1 cellular context compared by ENCODE assay signal in the genomic region with DNA sequence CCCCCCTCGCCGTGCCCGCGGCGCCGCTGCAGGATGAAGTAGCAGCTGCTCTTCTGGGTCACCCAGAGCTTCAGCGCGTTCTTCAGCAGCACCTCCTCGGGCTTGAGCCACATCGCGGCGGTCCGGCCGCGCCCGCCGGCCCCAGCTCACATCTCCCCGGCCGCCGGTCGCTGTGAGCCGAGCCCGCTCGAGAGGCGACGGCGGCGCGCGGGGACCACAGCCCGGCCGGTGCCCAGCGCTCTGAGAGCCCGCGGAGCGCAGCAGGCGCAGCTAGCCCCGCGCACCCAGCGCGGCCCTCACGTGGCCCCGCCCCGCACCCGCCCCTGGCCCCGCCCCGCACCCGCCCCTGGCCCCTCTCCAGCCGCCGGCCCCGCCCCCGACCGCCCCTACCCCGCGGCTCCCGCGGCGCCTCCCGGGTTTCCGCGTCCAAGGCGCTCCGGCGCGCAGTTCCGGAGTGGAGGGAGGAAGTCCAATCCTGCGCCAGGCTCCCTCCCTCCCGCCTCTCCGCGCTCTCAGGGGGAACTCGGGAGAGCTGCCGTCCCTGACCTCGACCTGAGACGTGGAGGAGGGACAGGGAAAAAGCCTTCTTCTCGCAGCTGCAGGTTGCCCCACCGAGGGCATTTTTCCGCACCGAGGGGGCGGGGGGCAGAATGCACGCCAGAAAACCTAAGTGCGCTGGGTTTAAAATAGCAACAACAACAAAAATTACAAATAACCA.
TF ChIP-seq lines count a peak whose summit lies in the region.

A gene (minus strand): TSS at position 242 of the 718 bp plus-strand sequence. CDS start 129 bp downstream, at position 113.

TF ChIP-seq in HepG2, 621 proteins besides CTCF, POLR2A, EP300 and RAD21 (continued from another document and continues in another):
- TF ChIP-seq, protein P1, sequence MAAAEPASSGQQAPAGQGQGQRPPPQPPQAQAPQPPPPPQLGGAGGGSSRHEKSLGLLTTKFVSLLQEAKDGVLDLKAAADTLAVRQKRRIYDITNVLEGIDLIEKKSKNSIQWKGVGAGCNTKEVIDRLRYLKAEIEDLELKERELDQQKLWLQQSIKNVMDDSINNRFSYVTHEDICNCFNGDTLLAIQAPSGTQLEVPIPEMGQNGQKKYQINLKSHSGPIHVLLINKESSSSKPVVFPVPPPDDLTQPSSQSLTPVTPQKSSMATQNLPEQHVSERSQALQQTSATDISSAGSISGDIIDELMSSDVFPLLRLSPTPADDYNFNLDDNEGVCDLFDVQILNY (CRISPR knock-in tag; conservative IDR thresholded peaks at IDR 0.05), result no peak
- TF ChIP-seq ZNF446 (CRISPR knock-in tag; IDR thresholded peaks at IDR 0.05) (no peak), ZNF256 (CRISPR knock-in tag; conservative IDR thresholded peaks at IDR 0.05) (no peak), ZKSCAN8 (CRISPR knock-in tag; IDR thresholded peaks at IDR 0.05; ENCODE audit: borderline replicate concordance) (no peak), LCORL (IDR thresholded peaks at IDR 0.05) (no peak), LCORL (CRISPR knock-in tag; IDR thresholded peaks at IDR 0.05) (no peak), ELF3 (CRISPR knock-in tag; IDR thresholded peaks at IDR 0.05) (peak; percentile 88), ZC3H4 (CRISPR knock-in tag; IDR thresholded peaks at IDR 0.05; ENCODE audit: borderline replicate concordance) (no peak), GTF2F1 (IDR thresholded peaks at IDR 0.05; ENCODE audit: low read length) (no peak), NR3C1 (CRISPR knock-in tag; IDR thresholded peaks at IDR 0.05) (no peak), POGZ (CRISPR knock-in tag; IDR thresholded peaks at IDR 0.05) (peak; percentile 49; the same call in 1 of the 2 replicates), CENPX (CRISPR knock-in tag; IDR thresholded peaks at IDR 0.05) (no peak), ARNT2 (CRISPR knock-in tag; IDR thresholded peaks at IDR 0.05; ENCODE audit: low read depth) (peak; percentile 68; the same call in 1 of the 2 replicates), ZNF549 (CRISPR knock-in tag; IDR thresholded peaks at IDR 0.05) (no peak), TGIF2 (CRISPR knock-in tag; IDR thresholded peaks at IDR 0.05) (peak; percentile 37; the same call in 1 of the 2 replicates), ELF4 (CRISPR knock-in tag; IDR thresholded peaks at IDR 0.05; ENCODE audit: borderline replicate concordance) (no peak), ZNF235 (CRISPR knock-in tag; IDR thresholded peaks at IDR 0.05; ENCODE audit: borderline replicate concordance) (no peak), ZNF121 (CRISPR knock-in tag; IDR thresholded peaks at IDR 0.05) (no peak), ZMYM3 (CRISPR knock-in tag; IDR thresholded peaks at IDR 0.05) (peak; percentile 51; the same call in 1 of the 2 replicates), ZNF562 (CRISPR knock-in tag; IDR thresholded peaks at IDR 0.05; ENCODE audit: borderline replicate concordance) (no peak), FOXA3 (CRISPR knock-in tag; IDR thresholded peaks at IDR 0.05) (peak; percentile 39), FOXO1 (CRISPR knock-in tag; IDR thresholded peaks at IDR 0.05) (0 out of 2 replicates have a peak, but pooled peaks have one; percentile 35), TCF7L2 (IDR thresholded peaks at IDR 0.05; ENCODE audit: low read depth, low read length) (no peak), SAFB2 (CRISPR knock-in tag; IDR thresholded peaks at IDR 0.05; ENCODE audit: borderline replicate concordance, low read depth) (no peak; the same call in 1 of the 2 replicates), ZSCAN20 (CRISPR knock-in tag; IDR thresholded peaks at IDR 0.05; ENCODE audit: borderline replicate concordance) (no peak), ZNF430 (CRISPR knock-in tag; IDR thresholded peaks at IDR 0.05) (no peak), HOXA3 (CRISPR knock-in tag; IDR thresholded peaks at IDR 0.05) (peak; percentile 48)
- TF ChIP-seq, protein P2, sequence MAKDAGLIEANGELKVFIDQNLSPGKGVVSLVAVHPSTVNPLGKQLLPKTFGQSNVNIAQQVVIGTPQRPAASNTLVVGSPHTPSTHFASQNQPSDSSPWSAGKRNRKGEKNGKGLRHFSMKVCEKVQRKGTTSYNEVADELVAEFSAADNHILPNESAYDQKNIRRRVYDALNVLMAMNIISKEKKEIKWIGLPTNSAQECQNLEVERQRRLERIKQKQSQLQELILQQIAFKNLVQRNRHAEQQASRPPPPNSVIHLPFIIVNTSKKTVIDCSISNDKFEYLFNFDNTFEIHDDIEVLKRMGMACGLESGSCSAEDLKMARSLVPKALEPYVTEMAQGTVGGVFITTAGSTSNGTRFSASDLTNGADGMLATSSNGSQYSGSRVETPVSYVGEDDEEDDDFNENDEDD (CRISPR knock-in tag; IDR thresholded peaks at IDR 0.05; ENCODE audit: borderline replicate concordance), result peak; percentile 79; the same call in 1 of the 2 replicates
- TF ChIP-seq, protein P3, sequence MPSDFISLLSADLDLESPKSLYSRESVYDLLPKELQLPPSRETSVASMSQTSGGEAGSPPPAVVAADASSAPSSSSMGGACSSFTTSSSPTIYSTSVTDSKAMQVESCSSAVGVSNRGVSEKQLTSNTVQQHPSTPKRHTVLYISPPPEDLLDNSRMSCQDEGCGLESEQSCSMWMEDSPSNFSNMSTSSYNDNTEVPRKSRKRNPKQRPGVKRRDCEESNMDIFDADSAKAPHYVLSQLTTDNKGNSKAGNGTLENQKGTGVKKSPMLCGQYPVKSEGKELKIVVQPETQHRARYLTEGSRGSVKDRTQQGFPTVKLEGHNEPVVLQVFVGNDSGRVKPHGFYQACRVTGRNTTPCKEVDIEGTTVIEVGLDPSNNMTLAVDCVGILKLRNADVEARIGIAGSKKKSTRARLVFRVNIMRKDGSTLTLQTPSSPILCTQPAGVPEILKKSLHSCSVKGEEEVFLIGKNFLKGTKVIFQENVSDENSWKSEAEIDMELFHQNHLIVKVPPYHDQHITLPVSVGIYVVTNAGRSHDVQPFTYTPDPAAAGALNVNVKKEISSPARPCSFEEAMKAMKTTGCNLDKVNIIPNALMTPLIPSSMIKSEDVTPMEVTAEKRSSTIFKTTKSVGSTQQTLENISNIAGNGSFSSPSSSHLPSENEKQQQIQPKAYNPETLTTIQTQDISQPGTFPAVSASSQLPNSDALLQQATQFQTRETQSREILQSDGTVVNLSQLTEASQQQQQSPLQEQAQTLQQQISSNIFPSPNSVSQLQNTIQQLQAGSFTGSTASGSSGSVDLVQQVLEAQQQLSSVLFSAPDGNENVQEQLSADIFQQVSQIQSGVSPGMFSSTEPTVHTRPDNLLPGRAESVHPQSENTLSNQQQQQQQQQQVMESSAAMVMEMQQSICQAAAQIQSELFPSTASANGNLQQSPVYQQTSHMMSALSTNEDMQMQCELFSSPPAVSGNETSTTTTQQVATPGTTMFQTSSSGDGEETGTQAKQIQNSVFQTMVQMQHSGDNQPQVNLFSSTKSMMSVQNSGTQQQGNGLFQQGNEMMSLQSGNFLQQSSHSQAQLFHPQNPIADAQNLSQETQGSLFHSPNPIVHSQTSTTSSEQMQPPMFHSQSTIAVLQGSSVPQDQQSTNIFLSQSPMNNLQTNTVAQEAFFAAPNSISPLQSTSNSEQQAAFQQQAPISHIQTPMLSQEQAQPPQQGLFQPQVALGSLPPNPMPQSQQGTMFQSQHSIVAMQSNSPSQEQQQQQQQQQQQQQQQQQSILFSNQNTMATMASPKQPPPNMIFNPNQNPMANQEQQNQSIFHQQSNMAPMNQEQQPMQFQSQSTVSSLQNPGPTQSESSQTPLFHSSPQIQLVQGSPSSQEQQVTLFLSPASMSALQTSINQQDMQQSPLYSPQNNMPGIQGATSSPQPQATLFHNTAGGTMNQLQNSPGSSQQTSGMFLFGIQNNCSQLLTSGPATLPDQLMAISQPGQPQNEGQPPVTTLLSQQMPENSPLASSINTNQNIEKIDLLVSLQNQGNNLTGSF (CRISPR knock-in tag; IDR thresholded peaks at IDR 0.05), result no peak
- TF ChIP-seq, protein P4, sequence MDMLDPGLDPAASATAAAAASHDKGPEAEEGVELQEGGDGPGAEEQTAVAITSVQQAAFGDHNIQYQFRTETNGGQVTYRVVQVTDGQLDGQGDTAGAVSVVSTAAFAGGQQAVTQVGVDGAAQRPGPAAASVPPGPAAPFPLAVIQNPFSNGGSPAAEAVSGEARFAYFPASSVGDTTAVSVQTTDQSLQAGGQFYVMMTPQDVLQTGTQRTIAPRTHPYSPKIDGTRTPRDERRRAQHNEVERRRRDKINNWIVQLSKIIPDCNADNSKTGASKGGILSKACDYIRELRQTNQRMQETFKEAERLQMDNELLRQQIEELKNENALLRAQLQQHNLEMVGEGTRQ (IDR thresholded peaks at IDR 0.05; ENCODE audit: low read depth, low read length), result peak; percentile 39; the same call in 1 of the 2 replicates
- TF ChIP-seq, protein P4 (CRISPR knock-in tag; IDR thresholded peaks at IDR 0.05; ENCODE audit: borderline replicate concordance), result no peak
- TF ChIP-seq, protein P5, sequence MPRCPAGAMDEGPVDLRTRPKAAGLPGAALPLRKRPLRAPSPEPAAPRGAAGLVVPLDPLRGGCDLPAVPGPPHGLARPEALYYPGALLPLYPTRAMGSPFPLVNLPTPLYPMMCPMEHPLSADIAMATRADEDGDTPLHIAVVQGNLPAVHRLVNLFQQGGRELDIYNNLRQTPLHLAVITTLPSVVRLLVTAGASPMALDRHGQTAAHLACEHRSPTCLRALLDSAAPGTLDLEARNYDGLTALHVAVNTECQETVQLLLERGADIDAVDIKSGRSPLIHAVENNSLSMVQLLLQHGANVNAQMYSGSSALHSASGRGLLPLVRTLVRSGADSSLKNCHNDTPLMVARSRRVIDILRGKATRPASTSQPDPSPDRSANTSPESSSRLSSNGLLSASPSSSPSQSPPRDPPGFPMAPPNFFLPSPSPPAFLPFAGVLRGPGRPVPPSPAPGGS (CRISPR knock-in tag; IDR thresholded peaks at IDR 0.05), result peak; percentile 5
- TF ChIP-seq, protein P6, sequence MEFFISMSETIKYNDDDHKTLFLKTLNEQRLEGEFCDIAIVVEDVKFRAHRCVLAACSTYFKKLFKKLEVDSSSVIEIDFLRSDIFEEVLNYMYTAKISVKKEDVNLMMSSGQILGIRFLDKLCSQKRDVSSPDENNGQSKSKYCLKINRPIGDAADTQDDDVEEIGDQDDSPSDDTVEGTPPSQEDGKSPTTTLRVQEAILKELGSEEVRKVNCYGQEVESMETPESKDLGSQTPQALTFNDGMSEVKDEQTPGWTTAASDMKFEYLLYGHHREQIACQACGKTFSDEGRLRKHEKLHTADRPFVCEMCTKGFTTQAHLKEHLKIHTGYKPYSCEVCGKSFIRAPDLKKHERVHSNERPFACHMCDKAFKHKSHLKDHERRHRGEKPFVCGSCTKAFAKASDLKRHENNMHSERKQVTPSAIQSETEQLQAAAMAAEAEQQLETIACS (CRISPR knock-in tag; IDR thresholded peaks at IDR 0.05), result no peak
- TF ChIP-seq, protein P7, sequence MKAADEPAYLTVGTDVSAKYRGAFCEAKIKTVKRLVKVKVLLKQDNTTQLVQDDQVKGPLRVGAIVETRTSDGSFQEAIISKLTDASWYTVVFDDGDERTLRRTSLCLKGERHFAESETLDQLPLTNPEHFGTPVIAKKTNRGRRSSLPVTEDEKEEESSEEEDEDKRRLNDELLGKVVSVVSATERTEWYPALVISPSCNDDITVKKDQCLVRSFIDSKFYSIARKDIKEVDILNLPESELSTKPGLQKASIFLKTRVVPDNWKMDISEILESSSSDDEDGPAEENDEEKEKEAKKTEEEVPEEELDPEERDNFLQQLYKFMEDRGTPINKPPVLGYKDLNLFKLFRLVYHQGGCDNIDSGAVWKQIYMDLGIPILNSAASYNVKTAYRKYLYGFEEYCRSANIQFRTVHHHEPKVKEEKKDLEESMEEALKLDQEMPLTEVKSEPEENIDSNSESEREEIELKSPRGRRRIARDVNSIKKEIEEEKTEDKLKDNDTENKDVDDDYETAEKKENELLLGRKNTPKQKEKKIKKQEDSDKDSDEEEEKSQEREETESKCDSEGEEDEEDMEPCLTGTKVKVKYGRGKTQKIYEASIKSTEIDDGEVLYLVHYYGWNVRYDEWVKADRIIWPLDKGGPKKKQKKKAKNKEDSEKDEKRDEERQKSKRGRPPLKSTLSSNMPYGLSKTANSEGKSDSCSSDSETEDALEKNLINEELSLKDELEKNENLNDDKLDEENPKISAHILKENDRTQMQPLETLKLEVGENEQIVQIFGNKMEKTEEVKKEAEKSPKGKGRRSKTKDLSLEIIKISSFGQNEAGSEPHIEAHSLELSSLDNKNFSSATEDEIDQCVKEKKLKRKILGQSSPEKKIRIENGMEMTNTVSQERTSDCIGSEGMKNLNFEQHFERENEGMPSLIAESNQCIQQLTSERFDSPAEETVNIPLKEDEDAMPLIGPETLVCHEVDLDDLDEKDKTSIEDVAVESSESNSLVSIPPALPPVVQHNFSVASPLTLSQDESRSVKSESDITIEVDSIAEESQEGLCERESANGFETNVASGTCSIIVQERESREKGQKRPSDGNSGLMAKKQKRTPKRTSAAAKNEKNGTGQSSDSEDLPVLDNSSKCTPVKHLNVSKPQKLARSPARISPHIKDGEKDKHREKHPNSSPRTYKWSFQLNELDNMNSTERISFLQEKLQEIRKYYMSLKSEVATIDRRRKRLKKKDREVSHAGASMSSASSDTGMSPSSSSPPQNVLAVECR (CRISPR knock-in tag; IDR thresholded peaks at IDR 0.05; ENCODE audit: borderline replicate concordance), result peak; percentile 64; the same call in 1 of the 2 replicates
- TF ChIP-seq, protein P8, sequence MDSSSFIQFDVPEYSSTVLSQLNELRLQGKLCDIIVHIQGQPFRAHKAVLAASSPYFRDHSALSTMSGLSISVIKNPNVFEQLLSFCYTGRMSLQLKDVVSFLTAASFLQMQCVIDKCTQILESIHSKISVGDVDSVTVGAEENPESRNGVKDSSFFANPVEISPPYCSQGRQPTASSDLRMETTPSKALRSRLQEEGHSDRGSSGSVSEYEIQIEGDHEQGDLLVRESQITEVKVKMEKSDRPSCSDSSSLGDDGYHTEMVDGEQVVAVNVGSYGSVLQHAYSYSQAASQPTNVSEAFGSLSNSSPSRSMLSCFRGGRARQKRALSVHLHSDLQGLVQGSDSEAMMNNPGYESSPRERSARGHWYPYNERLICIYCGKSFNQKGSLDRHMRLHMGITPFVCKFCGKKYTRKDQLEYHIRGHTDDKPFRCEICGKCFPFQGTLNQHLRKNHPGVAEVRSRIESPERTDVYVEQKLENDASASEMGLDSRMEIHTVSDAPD (CRISPR knock-in tag; IDR thresholded peaks at IDR 0.05), result no peak
- TF ChIP-seq, protein P9, sequence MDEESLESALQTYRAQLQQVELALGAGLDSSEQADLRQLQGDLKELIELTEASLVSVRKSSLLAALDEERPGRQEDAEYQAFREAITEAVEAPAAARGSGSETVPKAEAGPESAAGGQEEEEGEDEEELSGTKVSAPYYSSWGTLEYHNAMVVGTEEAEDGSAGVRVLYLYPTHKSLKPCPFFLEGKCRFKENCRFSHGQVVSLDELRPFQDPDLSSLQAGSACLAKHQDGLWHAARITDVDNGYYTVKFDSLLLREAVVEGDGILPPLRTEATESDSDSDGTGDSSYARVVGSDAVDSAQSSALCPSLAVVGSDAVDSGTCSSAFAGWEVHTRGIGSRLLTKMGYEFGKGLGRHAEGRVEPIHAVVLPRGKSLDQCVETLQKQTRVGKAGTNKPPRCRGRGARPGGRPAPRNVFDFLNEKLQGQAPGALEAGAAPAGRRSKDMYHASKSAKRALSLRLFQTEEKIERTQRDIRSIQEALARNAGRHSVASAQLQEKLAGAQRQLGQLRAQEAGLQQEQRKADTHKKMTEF (CRISPR knock-in tag; IDR thresholded peaks at IDR 0.05), result peak; percentile 47; the same call in 1 of the 2 replicates
